ENCODE assay signal across 18 cellular contexts in genomic region chr2:25109822-25110221, GRCh38. TPM values are rescaled to one million over a fixed set of nuclear protein-coding genes. Genes with fewer than 3 reads are reported as not detected.
"Had no signal": no experiment of that assay in that cellular context is flagged by ENCODE, and none has a peak within 500 bp of the region (broad histone marks: within the 10 kb centered on the region; RNA-seq: fewer than 3 reads in every experiment).

No MANE protein-coding gene starts in this region.

- H3K9me3 ChIP-seq: adrenal gland, left lung, right atrium auricular region had no signal

- H3K4me3 Mint-ChIP-seq: activated CD4-positive, alpha-beta T cell treated with anti-CD3 and anti-CD28 coated beads, Interleukin-2, amount 10 ng/mL, durations not matched to agents 7 days and 5 days; activated CD8-positive, alpha-beta memory T cell treated with anti-CD3 and anti-CD28 coated beads, Interleukin-2, amount 10 ng/mL, durations not matched to agents 7 days and 5 days; effector memory CD8-positive, alpha-beta T cell; memory B cell; natural killer cell; T-helper 17 cell had no signal

- H3K27ac ChIP-seq: adrenal gland, foreskin keratinocyte, left lung, right atrium auricular region had no signal

- H3K9me3 Mint-ChIP-seq: activated CD4-positive, alpha-beta T cell treated with anti-CD3 and anti-CD28 coated beads, Interleukin-2, amount 10 ng/mL, durations not matched to agents 7 days and 5 days; effector memory CD8-positive, alpha-beta T cell; memory B cell; natural killer cell had no signal

- H3K36me3 ChIP-seq: adrenal gland, left lung, right atrium auricular region had no signal

- H3K27me3 ChIP-seq: adrenal gland, foreskin keratinocyte, left lung, right atrium auricular region had no signal

- H3K4me1 Mint-ChIP-seq: activated CD4-positive, alpha-beta T cell treated with anti-CD3 and anti-CD28 coated beads, Interleukin-2, amount 10 ng/mL, durations not matched to agents 7 days and 5 days; activated CD8-positive, alpha-beta memory T cell treated with anti-CD3 and anti-CD28 coated beads, Interleukin-2, amount 10 ng/mL, durations not matched to agents 7 days and 5 days; natural killer cell had no signal

- H3K36me3 Mint-ChIP-seq: activated CD8-positive, alpha-beta memory T cell treated with anti-CD3 and anti-CD28 coated beads, Interleukin-2, amount 10 ng/mL, durations not matched to agents 7 days and 5 days; memory B cell; natural killer cell had no signal

- ATAC-seq: activated CD8-positive, alpha-beta memory T cell treated with anti-CD3 and anti-CD28 coated beads, Interleukin-2, amount 10 ng/mL, durations not matched to agents 7 days and 5 days; effector memory CD8-positive, alpha-beta T cell; foreskin keratinocyte; left lung; natural killer cell; T-helper 17 cell had no signal

- DNase-seq: activated CD4-positive, alpha-beta T cell treated with anti-CD3 and anti-CD28 coated beads, Interleukin-2, amount 10 ng/mL, durations not matched to agents 7 days and 5 days; activated CD8-positive, alpha-beta memory T cell treated with anti-CD3 and anti-CD28 coated beads, Interleukin-2, amount 10 ng/mL, durations not matched to agents 7 days and 5 days; activated naive CD4-positive, alpha-beta T cell treated with Interleukin-2 at 50 U/mL for 16 hours; adrenal gland; dermis blood vessel endothelial cell; effector memory CD8-positive, alpha-beta T cell; foreskin keratinocyte; glutamatergic neuron; hypothalamus; kidney; left lung; natural killer cell; nucleus accumbens; T-helper 17 cell had no signal

- H3K27me3 Mint-ChIP-seq: progenitor cell of endocrine pancreas had no signal

- H3K27ac Mint-ChIP-seq: activated CD4-positive, alpha-beta T cell treated with anti-CD3 and anti-CD28 coated beads, Interleukin-2, amount 10 ng/mL, durations not matched to agents 7 days and 5 days; activated CD8-positive, alpha-beta memory T cell treated with anti-CD3 and anti-CD28 coated beads, Interleukin-2, amount 10 ng/mL, durations not matched to agents 7 days and 5 days; effector memory CD8-positive, alpha-beta T cell; memory B cell; natural killer cell; progenitor cell of endocrine pancreas; T-helper 17 cell had no signal

- H3K4me1 ChIP-seq: left lung, right atrium auricular region had no signal

- H3K4me3 ChIP-seq: adrenal gland, left lung, right atrium auricular region had no signal

RNA-seq across cellular contexts. Expression of gene POMC, which starts 58.6 kb away (rescaled TPM):
- total RNA-seq: chondrocyte had no signal
